28 cellular contexts compared by ENCODE assay signal in genomic region chr1:198108646-198109045, GRCh38.
"Had no signal": no experiment of that assay in that cellular context is flagged by ENCODE, and none has a peak within 500 bp of the region (broad histone marks: within the 10 kb centered on the region; RNA-seq: fewer than 3 reads in every experiment).

No MANE protein-coding gene starts in this region.

- H3K4me3 Mint-ChIP-seq: activated CD4-positive, alpha-beta T cell treated with anti-CD3 and anti-CD28 coated beads, Interleukin-2, amount 10 ng/mL, durations not matched to agents 24 days and 14 days; activated CD8-positive, alpha-beta T cell treated with anti-CD3 and anti-CD28 coated beads for 36 hours; activated naive CD4-positive, alpha-beta T cell treated with anti-CD3 and anti-CD28 coated beads, Interleukin-2, amount 50 U/mL, for 24 hours; activated naive CD8-positive, alpha-beta T cell treated with anti-CD3 and anti-CD28 coated beads, Interleukin-2, amount 10 ng/mL, durations not matched to agents 7 days and 5 days; T-helper 2 cell treated with Interferon-gamma antibody and Interleukin-4, amounts not matched to agents 5 μg/mL and 100 μg/mL, for 36 hours had no signal

- H3K9me3 ChIP-seq: body of pancreas, breast epithelium, SJCRH30 had no signal

- H3K27me3 Mint-ChIP-seq: activated CD4-positive, alpha-beta T cell treated with anti-CD3 and anti-CD28 coated beads, Interleukin-2, amount 10 ng/mL, durations not matched to agents 24 days and 14 days; activated CD8-positive, alpha-beta T cell treated with anti-CD3 and anti-CD28 coated beads for 36 hours; activated naive CD4-positive, alpha-beta T cell treated with anti-CD3 and anti-CD28 coated beads, Interleukin-2, amount 50 U/mL, for 24 hours; activated naive CD8-positive, alpha-beta T cell treated with anti-CD3 and anti-CD28 coated beads, Interleukin-2, amount 10 ng/mL, durations not matched to agents 7 days and 5 days had no signal

- H3K36me3 Mint-ChIP-seq: activated naive CD4-positive, alpha-beta T cell treated with anti-CD3 and anti-CD28 coated beads, Interleukin-2, amount 50 U/mL, for 24 hours had no signal

- H3K9me3 Mint-ChIP-seq: activated CD8-positive, alpha-beta T cell treated with anti-CD3 and anti-CD28 coated beads for 36 hours; activated naive CD4-positive, alpha-beta T cell treated with anti-CD3 and anti-CD28 coated beads, Interleukin-2, amount 50 U/mL, for 24 hours; activated T-helper 2 cell treated with anti-CD3 and anti-CD28 coated beads, Interferon-gamma antibody, Interleukin-2, Interleukin-4, amounts not matched to agents 10 μg/mL and 5 μg/mL and 100 μg/mL, durations not matched to agents 14 hours and 24 hours and 36 hours; T-helper 2 cell treated with Interferon-gamma antibody and Interleukin-4, amounts not matched to agents 5 μg/mL and 100 μg/mL, for 36 hours had no signal

- DNase-seq: activated CD4-positive, alpha-beta T cell treated with anti-CD3 and anti-CD28 coated beads, Interleukin-2, amount 10 ng/mL, durations not matched to agents 24 days and 14 days; activated CD4-positive, alpha-beta T cell treated with anti-CD3 and anti-CD28 coated beads, Interleukin-2, amount 50 U/mL, for 4 hours; activated CD8-positive, alpha-beta T cell treated with anti-CD3 and anti-CD28 coated beads for 36 hours; activated gamma-delta T cell; activated naive CD4-positive, alpha-beta T cell treated with Interleukin-2 at 50 U/mL for 16 hours; activated naive CD8-positive, alpha-beta T cell treated with anti-CD3 and anti-CD28 coated beads, Interleukin-2, amount 10 ng/mL, durations not matched to agents 7 days and 5 days; activated T-cell treated with anti-CD3 and anti-CD28 coated beads, Interleukin-2, amount 50 U/mL, for 1 hour; amygdala; body of pancreas; NCI-H1105 treated with DMSO at 0.1 percent for 48 hours; NCI-H1436; NCI-H1694; NCI-H1930; NCI-H2081 treated with DMSO at 0.1 percent for 48 hours; NCI-H345; NCI-H526; NCI-H748 treated with DMSO at 0.1 percent for 48 hours; NK-92 treated with Interleukin-12 subunit alpha and Interleukin-12 subunit beta, amount 100 ng/mL, for 24 hours; Right ventricle myocardium superior; SJCRH30 had no signal

- H3K4me1 ChIP-seq: body of pancreas, breast epithelium, SJCRH30 had no signal

- ATAC-seq: activated CD8-positive, alpha-beta T cell treated with anti-CD3 and anti-CD28 coated beads for 36 hours; body of pancreas; PC-3 had no signal

- H3K27ac ChIP-seq: body of pancreas, breast epithelium, KMS-11, RWPE1, SJCRH30, SK-N-MC had no signal

- H3K27me3 ChIP-seq: body of pancreas, breast epithelium, SJCRH30 had no signal

- H3K27ac Mint-ChIP-seq: activated CD4-positive, alpha-beta T cell treated with anti-CD3 and anti-CD28 coated beads, Interleukin-2, amount 10 ng/mL, durations not matched to agents 24 days and 14 days; activated CD8-positive, alpha-beta T cell treated with anti-CD3 and anti-CD28 coated beads for 36 hours; activated naive CD4-positive, alpha-beta T cell treated with anti-CD3 and anti-CD28 coated beads, Interleukin-2, amount 50 U/mL, for 24 hours; activated naive CD8-positive, alpha-beta T cell treated with anti-CD3 and anti-CD28 coated beads, Interleukin-2, amount 10 ng/mL, durations not matched to agents 7 days and 5 days; activated T-helper 2 cell treated with anti-CD3 and anti-CD28 coated beads, Interferon-gamma antibody, Interleukin-2, Interleukin-4, amounts not matched to agents 10 μg/mL and 5 μg/mL and 100 μg/mL, durations not matched to agents 14 hours and 24 hours and 36 hours; T-helper 2 cell treated with Interferon-gamma antibody and Interleukin-4, amounts not matched to agents 5 μg/mL and 100 μg/mL, for 36 hours had no signal

- H3K36me3 ChIP-seq: breast epithelium, SJCRH30 had no signal

- H3K4me3 ChIP-seq: body of pancreas, breast epithelium, SJCRH30, SK-N-MC had no signal

- H3K4me1 Mint-ChIP-seq: activated CD4-positive, alpha-beta T cell treated with anti-CD3 and anti-CD28 coated beads, Interleukin-2, amount 10 ng/mL, durations not matched to agents 24 days and 14 days; activated naive CD4-positive, alpha-beta T cell treated with anti-CD3 and anti-CD28 coated beads, Interleukin-2, amount 50 U/mL, for 24 hours had no signal

- H3K4me2 ChIP-seq: KMS-11 had no signal
